9 cellular contexts compared by ENCODE assay signal in the genomic region with DNA sequence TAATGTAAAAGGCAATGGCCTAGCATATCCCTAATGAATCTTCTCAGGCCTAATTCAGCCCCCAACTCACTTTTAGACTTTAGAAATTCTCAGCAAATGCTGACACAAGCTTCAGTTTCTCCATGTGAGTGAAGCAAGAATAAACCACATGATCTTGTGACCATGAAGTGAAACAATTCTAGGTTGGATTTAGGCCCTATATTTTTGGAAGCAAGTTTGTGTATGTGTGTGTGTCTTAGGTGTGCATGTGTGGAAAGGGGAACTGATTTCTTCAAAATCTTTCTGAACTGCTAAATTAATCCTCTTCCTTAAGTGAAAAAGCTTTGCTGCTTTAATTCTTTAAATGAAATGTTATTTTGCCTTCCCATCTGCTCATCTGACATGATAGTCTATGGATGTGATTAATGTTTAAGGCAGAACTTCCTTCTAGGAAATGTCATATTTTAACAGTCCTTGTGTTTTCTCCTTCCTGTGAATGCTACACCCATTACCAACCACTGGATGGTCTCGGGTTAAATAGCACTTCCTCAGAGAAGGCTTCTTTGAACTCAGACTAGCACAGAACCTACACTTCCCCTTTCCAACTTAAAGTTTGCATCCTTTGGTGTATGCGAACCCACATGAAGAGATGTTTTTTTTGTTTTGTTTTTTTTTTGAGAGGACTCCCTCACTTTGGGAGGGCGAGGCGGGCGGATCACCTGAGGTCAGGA. TPM values are rescaled to one million over a fixed set of nuclear protein-coding genes. Genes with fewer than 3 reads are reported as not detected.
DNase-seq lines count a peak whose midpoint lies in the region; ATAC-seq and TF ChIP-seq lines count a peak whose summit lies in the region.
"Had no signal": no experiment of that assay in that cellular context is flagged by ENCODE, and none has a peak within 500 bp of the region (broad histone marks: within the 10 kb centered on the region; RNA-seq: fewer than 3 reads in every experiment).

No MANE protein-coding gene starts in this region.

- H3K4me1 ChIP-seq in transverse colon, result peaks cover 0 to 19% (median 10%) of the 10 kb centered on the region in 4 donors
- H3K4me1 ChIP-seq in CD4-positive, alpha-beta memory T cell (ENCODE audit: insufficient read depth, low read length), result no peaks in the 10 kb centered on the region

- H3K4me3 ChIP-seq in fibroblast of pulmonary artery (replicated peaks; ENCODE audit: low read depth, low read length), result no peak overlapping the region
- no peak overlapping the region for H3K4me3 ChIP-seq in transverse colon
- H3K4me3 ChIP-seq in CD4-positive, alpha-beta memory T cell (ENCODE audit: low read length in 2 of 2), result no peak overlapping the region

- intact Hi-C loops in transverse colon (cut with DNase I; ENCODE audit: low total_unique reads) (no loop called here), head of caudate nucleus (cut with DNase I) (no loop called here)
- intact Hi-C loops in CD4-positive, alpha-beta memory T cell (cut with micrococcal nuclease), result no loop called here

- no peaks in the 10 kb centered on the region for H3K27me3 ChIP-seq in transverse colon
- H3K27me3 ChIP-seq in CD4-positive, alpha-beta memory T cell (ENCODE audit: insufficient read depth, low read length), result no peaks in the 10 kb centered on the region

- H3K27ac ChIP-seq in transverse colon, result peak overlapping the region; percentile 81 to 91 (median 86)
- H3K27ac ChIP-seq in CD4-positive, alpha-beta memory T cell (ENCODE audit: low read depth, low read length), result no peak overlapping the region

- H3K9me3 ChIP-seq in transverse colon, result no peaks in the 10 kb centered on the region
- H3K9me3 ChIP-seq in CD4-positive, alpha-beta memory T cell (ENCODE audit: control insufficient read depth in 1 of 2, low read length in 2 of 2), result no peaks in the 10 kb centered on the region

- no peak for TF ChIP-seq CTCF in fibroblast of pulmonary artery (IDR thresholded peaks at IDR 0.05; ENCODE audit: low read length, missing control alignments)
- TF ChIP-seq CTCF in transverse colon (IDR thresholded peaks at IDR 0.05), result no peak

- 81 to 93% methylated on average over 2 to 5 of the region's 5 CpGs for WGBS in transverse colon (ENCODE audit: low coverage in 1 of 2), 2 donors

- ATAC-seq in GM21423 (IDR thresholded peaks at IDR 0.05; ENCODE audit: unreplicated experiment), result peak; percentile 59
- ATAC-seq in HG03565 (IDR thresholded peaks at IDR 0.05; ENCODE audit: unreplicated experiment), result peak; percentile 51

- H3K4me3 Mint-ChIP-seq in activated naive CD4-positive, alpha-beta T cell treated with anti-CD3 and anti-CD28 coated beads, Interleukin-2, amount 10 ng/mL, durations not matched to agents 7 days and 5 days, result no peak overlapping the region
- H3K4me3 Mint-ChIP-seq in CD4-positive, alpha-beta memory T cell, result peak overlapping the region in 1 of 8 donors; percentile 4

- CTCF ChIA-PET in activated naive CD4-positive, alpha-beta T cell treated with anti-CD3 and anti-CD28 coated beads, Interleukin-2, amount 10 ng/mL, durations not matched to agents 7 days and 5 days (lab: Charles Lee), result interaction anchor here (1.2 kb wide), 1 partner anchor 34 kb away, joined by 4 read pairs; no protein-coding TSS in a partner anchor
- CTCF ChIA-PET in CD4-positive, alpha-beta memory T cell (lab: Charles Lee; ENCODE audit: partially characterized antibody), result no interaction called here

- peak; percentile 4 for DNase-seq in fibroblast of pulmonary artery (ENCODE audit: low read depth)
- no peak for DNase-seq in transverse colon
- no peak for DNase-seq in head of caudate nucleus
- DNase-seq in activated naive CD4-positive, alpha-beta T cell treated with anti-CD3 and anti-CD28 coated beads, Interleukin-2, amount 10 ng/mL, durations not matched to agents 7 days and 5 days, result no peak
- no peak for DNase-seq in CD4-positive, alpha-beta memory T cell
- DNase-seq: activated T-cell treated with anti-CD3 and anti-CD28 coated beads, Interleukin-2, amount 50 U/mL, for 1 hour had no signal

- peaks cover 19% of the 10 kb centered on the region for H3K4me1 Mint-ChIP-seq in activated naive CD4-positive, alpha-beta T cell treated with anti-CD3 and anti-CD28 coated beads, Interleukin-2, amount 10 ng/mL, durations not matched to agents 7 days and 5 days
- peaks cover 3 to 10% (median 7%) of the 10 kb centered on the region in 4 donors for H3K4me1 Mint-ChIP-seq in CD4-positive, alpha-beta memory T cell

- POLR2A ChIA-PET in CD4-positive, alpha-beta memory T cell (lab: Charles Lee; ENCODE audit: partially characterized antibody), result no interaction called here

- H3K36me3 Mint-ChIP-seq in activated naive CD4-positive, alpha-beta T cell treated with anti-CD3 and anti-CD28 coated beads, Interleukin-2, amount 10 ng/mL, durations not matched to agents 7 days and 5 days, result no peaks in the 10 kb centered on the region
- H3K36me3 Mint-ChIP-seq in CD4-positive, alpha-beta memory T cell, result no peaks in the 10 kb centered on the region

- no peaks in the 10 kb centered on the region for H3K9me3 Mint-ChIP-seq in activated naive CD4-positive, alpha-beta T cell treated with anti-CD3 and anti-CD28 coated beads, Interleukin-2, amount 10 ng/mL, durations not matched to agents 7 days and 5 days
- peaks cover 0 to 8% (median 1%) of the 10 kb centered on the region in 8 donors for H3K9me3 Mint-ChIP-seq in CD4-positive, alpha-beta memory T cell

- no peak for TF ChIP-seq EP300 in transverse colon (IDR thresholded peaks at IDR 0.05; ENCODE audit: low read depth)

- no peak overlapping the region for H3K27ac Mint-ChIP-seq in activated naive CD4-positive, alpha-beta T cell treated with anti-CD3 and anti-CD28 coated beads, Interleukin-2, amount 10 ng/mL, durations not matched to agents 7 days and 5 days
- no peak overlapping the region for H3K27ac Mint-ChIP-seq in CD4-positive, alpha-beta memory T cell

- peaks cover 16% of the 10 kb centered on the region for H3K27me3 Mint-ChIP-seq in activated naive CD4-positive, alpha-beta T cell treated with anti-CD3 and anti-CD28 coated beads, Interleukin-2, amount 10 ng/mL, durations not matched to agents 7 days and 5 days
- peaks cover 10 to 12% of the 10 kb centered on the region in 2 donors for H3K27me3 Mint-ChIP-seq in CD4-positive, alpha-beta memory T cell

- TF ChIP-seq POLR2A in transverse colon (IDR thresholded peaks at IDR 0.05), result no peak

- H3K36me3 ChIP-seq in transverse colon, result no peaks in the 10 kb centered on the region
- H3K36me3 ChIP-seq in CD4-positive, alpha-beta memory T cell (ENCODE audit: insufficient read depth, low read length), result no peaks in the 10 kb centered on the region

- in situ Hi-C loops in transverse colon (cut with MboI; ENCODE audit: low pct_ligation_motif_present in 1 of 4, low pct_unique_long_range_greater_than_20kb in 1 of 4, low sequenced_read_pairs in 3 of 4), result no loop called here

RNA-seq across cellular contexts. Expression of a gene that starts 1.2 kb away (rescaled TPM):
- total RNA-seq in transverse colon, result 10 to 100 TPM in 3 of 4 donors, 1 to 10 TPM in 1; 2.2 to 26.9 (median 21.2) TPM
- under 1 TPM in 1 of 2 experiments, not detected in 1; 0.61 TPM for total RNA-seq in CD4-positive, alpha-beta memory T cell
- polyA plus RNA-seq in CD4-positive, alpha-beta memory T cell, result not detected
- total RNA-seq: HT1080 had no signal

RNA-seq across cellular contexts. Expression of a gene that starts 36.3 kb away (rescaled TPM):
- 10 to 100 TPM in 3 of 4 donors, 1 to 10 TPM in 1; 7.9 to 22.5 (median 14.1) TPM for total RNA-seq in transverse colon
- under 1 TPM; 0.58 to 0.70 TPM for total RNA-seq in CD4-positive, alpha-beta memory T cell
- not detected for polyA plus RNA-seq in CD4-positive, alpha-beta memory T cell

Comparison
In these comparisons a context has a peak if more than half of its experiments do, and no peak if none do; other contexts are left out.
1. RNA of a gene that starts 36.3 kb away (total RNA-seq): 7.9 to 22.5 TPM in transverse colon; 0.58 to 0.70 TPM in CD4-positive, alpha-beta memory T cell; every median in the first group is over 4 times any median in the second.